In the genomic region with DNA sequence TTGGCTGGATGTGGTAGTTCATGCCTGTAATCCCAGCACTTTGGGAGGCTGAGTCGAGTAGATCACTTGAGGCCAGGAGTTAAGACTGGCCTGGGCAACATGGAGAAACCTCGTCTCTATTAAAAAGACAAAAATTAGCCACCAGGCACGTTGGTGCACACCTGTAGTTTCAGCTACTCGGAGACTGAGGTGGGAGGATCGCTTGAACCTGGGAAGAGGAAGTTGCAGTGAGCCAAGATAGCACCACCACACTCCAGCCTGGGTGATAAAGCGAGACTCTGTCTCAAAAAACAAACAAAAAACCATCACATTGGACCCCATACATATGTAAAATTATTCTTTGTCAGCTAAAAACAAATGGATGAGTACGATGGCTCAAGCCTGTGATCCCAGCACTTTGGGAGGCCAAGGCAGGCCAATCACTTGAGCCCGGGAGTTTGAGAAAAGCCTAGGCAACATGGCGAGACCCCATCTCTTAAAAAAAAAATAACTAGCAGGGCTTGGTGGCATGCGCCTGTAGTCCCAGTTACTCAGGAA, we compare ENCODE assay signal across 1 cellular context.
TF ChIP-seq lines count a peak whose summit lies in the region.

No MANE protein-coding gene starts in this region.

TF ChIP-seq in K562, 482 proteins besides CTCF, POLR2A, EP300 and RAD21 (continued from another document and continues in another):
- TF ChIP-seq, protein P1, sequence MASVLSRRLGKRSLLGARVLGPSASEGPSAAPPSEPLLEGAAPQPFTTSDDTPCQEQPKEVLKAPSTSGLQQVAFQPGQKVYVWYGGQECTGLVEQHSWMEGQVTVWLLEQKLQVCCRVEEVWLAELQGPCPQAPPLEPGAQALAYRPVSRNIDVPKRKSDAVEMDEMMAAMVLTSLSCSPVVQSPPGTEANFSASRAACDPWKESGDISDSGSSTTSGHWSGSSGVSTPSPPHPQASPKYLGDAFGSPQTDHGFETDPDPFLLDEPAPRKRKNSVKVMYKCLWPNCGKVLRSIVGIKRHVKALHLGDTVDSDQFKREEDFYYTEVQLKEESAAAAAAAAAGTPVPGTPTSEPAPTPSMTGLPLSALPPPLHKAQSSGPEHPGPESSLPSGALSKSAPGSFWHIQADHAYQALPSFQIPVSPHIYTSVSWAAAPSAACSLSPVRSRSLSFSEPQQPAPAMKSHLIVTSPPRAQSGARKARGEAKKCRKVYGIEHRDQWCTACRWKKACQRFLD (CRISPR knock-in tag; IDR thresholded peaks at IDR 0.05) = no peak
- TF ChIP-seq, protein P2, sequence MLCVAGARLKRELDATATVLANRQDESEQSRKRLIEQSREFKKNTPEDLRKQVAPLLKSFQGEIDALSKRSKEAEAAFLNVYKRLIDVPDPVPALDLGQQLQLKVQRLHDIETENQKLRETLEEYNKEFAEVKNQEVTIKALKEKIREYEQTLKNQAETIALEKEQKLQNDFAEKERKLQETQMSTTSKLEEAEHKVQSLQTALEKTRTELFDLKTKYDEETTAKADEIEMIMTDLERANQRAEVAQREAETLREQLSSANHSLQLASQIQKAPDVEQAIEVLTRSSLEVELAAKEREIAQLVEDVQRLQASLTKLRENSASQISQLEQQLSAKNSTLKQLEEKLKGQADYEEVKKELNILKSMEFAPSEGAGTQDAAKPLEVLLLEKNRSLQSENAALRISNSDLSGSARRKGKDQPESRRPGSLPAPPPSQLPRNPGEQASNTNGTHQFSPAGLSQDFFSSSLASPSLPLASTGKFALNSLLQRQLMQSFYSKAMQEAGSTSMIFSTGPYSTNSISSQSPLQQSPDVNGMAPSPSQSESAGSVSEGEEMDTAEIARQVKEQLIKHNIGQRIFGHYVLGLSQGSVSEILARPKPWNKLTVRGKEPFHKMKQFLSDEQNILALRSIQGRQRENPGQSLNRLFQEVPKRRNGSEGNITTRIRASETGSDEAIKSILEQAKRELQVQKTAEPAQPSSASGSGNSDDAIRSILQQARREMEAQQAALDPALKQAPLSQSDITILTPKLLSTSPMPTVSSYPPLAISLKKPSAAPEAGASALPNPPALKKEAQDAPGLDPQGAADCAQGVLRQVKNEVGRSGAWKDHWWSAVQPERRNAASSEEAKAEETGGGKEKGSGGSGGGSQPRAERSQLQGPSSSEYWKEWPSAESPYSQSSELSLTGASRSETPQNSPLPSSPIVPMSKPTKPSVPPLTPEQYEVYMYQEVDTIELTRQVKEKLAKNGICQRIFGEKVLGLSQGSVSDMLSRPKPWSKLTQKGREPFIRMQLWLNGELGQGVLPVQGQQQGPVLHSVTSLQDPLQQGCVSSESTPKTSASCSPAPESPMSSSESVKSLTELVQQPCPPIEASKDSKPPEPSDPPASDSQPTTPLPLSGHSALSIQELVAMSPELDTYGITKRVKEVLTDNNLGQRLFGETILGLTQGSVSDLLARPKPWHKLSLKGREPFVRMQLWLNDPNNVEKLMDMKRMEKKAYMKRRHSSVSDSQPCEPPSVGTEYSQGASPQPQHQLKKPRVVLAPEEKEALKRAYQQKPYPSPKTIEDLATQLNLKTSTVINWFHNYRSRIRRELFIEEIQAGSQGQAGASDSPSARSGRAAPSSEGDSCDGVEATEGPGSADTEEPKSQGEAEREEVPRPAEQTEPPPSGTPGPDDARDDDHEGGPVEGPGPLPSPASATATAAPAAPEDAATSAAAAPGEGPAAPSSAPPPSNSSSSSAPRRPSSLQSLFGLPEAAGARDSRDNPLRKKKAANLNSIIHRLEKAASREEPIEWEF (CRISPR knock-in tag; IDR thresholded peaks at IDR 0.05) = no peak
- 0 out of 2 replicates have a peak, but pooled peaks have one; percentile 47 for TF ChIP-seq DPF2 (IDR thresholded peaks at IDR 0.05)
- TF ChIP-seq, protein P3, sequence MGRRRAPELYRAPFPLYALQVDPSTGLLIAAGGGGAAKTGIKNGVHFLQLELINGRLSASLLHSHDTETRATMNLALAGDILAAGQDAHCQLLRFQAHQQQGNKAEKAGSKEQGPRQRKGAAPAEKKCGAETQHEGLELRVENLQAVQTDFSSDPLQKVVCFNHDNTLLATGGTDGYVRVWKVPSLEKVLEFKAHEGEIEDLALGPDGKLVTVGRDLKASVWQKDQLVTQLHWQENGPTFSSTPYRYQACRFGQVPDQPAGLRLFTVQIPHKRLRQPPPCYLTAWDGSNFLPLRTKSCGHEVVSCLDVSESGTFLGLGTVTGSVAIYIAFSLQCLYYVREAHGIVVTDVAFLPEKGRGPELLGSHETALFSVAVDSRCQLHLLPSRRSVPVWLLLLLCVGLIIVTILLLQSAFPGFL (CRISPR knock-in tag; IDR thresholded peaks at IDR 0.05) = no peak
- TF ChIP-seq SMAD1 (IDR thresholded peaks at IDR 0.05; ENCODE audit: low read depth, low read length, partially characterized antibody) = no peak
- TF ChIP-seq, protein P4, sequence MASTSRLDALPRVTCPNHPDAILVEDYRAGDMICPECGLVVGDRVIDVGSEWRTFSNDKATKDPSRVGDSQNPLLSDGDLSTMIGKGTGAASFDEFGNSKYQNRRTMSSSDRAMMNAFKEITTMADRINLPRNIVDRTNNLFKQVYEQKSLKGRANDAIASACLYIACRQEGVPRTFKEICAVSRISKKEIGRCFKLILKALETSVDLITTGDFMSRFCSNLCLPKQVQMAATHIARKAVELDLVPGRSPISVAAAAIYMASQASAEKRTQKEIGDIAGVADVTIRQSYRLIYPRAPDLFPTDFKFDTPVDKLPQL (IDR thresholded peaks at IDR 0.05; ENCODE audit: extremely low read depth, insufficient read length) = no peak
- TF ChIP-seq, protein P5, sequence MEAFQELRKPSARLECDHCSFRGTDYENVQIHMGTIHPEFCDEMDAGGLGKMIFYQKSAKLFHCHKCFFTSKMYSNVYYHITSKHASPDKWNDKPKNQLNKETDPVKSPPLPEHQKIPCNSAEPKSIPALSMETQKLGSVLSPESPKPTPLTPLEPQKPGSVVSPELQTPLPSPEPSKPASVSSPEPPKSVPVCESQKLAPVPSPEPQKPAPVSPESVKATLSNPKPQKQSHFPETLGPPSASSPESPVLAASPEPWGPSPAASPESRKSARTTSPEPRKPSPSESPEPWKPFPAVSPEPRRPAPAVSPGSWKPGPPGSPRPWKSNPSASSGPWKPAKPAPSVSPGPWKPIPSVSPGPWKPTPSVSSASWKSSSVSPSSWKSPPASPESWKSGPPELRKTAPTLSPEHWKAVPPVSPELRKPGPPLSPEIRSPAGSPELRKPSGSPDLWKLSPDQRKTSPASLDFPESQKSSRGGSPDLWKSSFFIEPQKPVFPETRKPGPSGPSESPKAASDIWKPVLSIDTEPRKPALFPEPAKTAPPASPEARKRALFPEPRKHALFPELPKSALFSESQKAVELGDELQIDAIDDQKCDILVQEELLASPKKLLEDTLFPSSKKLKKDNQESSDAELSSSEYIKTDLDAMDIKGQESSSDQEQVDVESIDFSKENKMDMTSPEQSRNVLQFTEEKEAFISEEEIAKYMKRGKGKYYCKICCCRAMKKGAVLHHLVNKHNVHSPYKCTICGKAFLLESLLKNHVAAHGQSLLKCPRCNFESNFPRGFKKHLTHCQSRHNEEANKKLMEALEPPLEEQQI (IDR thresholded peaks at IDR 0.05) = no peak
- peak; percentile 87 for TF ChIP-seq ZNF316 (IDR thresholded peaks at IDR 0.05)
- no peak for TF ChIP-seq RFX1 (IDR thresholded peaks at IDR 0.05)
- peak; percentile 24; the same call in 1 of the 2 replicates for TF ChIP-seq KLF16 (IDR thresholded peaks at IDR 0.05)
- TF ChIP-seq, protein P6, sequence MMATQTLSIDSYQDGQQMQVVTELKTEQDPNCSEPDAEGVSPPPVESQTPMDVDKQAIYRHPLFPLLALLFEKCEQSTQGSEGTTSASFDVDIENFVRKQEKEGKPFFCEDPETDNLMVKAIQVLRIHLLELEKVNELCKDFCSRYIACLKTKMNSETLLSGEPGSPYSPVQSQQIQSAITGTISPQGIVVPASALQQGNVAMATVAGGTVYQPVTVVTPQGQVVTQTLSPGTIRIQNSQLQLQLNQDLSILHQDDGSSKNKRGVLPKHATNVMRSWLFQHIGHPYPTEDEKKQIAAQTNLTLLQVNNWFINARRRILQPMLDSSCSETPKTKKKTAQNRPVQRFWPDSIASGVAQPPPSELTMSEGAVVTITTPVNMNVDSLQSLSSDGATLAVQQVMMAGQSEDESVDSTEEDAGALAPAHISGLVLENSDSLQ (IDR thresholded peaks at IDR 0.05) = no peak
- no peak for TF ChIP-seq SMARCA5 (IDR thresholded peaks at IDR 0.05)
- TF ChIP-seq, protein P7, sequence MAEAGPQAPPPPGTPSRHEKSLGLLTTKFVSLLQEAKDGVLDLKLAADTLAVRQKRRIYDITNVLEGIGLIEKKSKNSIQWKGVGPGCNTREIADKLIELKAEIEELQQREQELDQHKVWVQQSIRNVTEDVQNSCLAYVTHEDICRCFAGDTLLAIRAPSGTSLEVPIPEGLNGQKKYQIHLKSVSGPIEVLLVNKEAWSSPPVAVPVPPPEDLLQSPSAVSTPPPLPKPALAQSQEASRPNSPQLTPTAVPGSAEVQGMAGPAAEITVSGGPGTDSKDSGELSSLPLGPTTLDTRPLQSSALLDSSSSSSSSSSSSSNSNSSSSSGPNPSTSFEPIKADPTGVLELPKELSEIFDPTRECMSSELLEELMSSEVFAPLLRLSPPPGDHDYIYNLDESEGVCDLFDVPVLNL (CRISPR knock-in tag; IDR thresholded peaks at IDR 0.05; ENCODE audit: low read depth) = no peak
- no peak for TF ChIP-seq CHD1 (IDR thresholded peaks at IDR 0.05; ENCODE audit: low read length)
- no peak for TF ChIP-seq ZNF175 (CRISPR knock-in tag; IDR thresholded peaks at IDR 0.05; ENCODE audit: low read depth)
- peak; percentile 21; the same call in 1 of the 2 replicates for TF ChIP-seq MAFF (IDR thresholded peaks at IDR 0.05; ENCODE audit: low read length)
- TF ChIP-seq ZNF561 (CRISPR knock-in tag; conservative IDR thresholded peaks at IDR 0.05) = no peak
- TF ChIP-seq PTRF (tag; IDR thresholded peaks at IDR 0.05) = no peak
- no peak for TF ChIP-seq BRD4 (IDR thresholded peaks at IDR 0.05)
- no peak for TF ChIP-seq SIN3A (IDR thresholded peaks at IDR 0.05; ENCODE audit: borderline replicate concordance in 2 of 2, control insufficient read depth in 1 of 2, low read depth in 2 of 2, low read length in 2 of 2)
- no peak for TF ChIP-seq SMAD3 (CRISPR knock-in tag; conservative IDR thresholded peaks at IDR 0.05)
- TF ChIP-seq MAFG (tag; conservative IDR thresholded peaks at IDR 0.05) = peak; percentile 38; the same call in 1 of the 2 replicates
- peak; percentile 56 for TF ChIP-seq ARID1B (IDR thresholded peaks at IDR 0.05)
- TF ChIP-seq MYNN (IDR thresholded peaks at IDR 0.05) = no peak
- TF ChIP-seq MYNN (CRISPR knock-in tag; IDR thresholded peaks at IDR 0.05) = no peak
- TF ChIP-seq, protein P8, sequence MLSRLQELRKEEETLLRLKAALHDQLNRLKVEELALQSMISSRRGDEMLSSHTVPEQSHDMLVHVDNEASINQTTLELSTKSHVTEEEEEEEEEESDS (CRISPR knock-in tag; IDR thresholded peaks at IDR 0.05) = no peak
- no peak for TF ChIP-seq NEUROD1 (IDR thresholded peaks at IDR 0.05; ENCODE audit: borderline replicate concordance, low read depth, low read length, partially characterized antibody)
- TF ChIP-seq FOXA3 (CRISPR knock-in tag; conservative IDR thresholded peaks at IDR 0.05 in 1 of 2, IDR thresholded peaks at IDR 0.05 in 1 of 2) = no peak
- TF ChIP-seq ERF (CRISPR knock-in tag; IDR thresholded peaks at IDR 0.05) = no peak
- peak; percentile 38; the same call in 1 of the 2 replicates for TF ChIP-seq CTBP1 (IDR thresholded peaks at IDR 0.05; ENCODE audit: borderline replicate concordance)
- TF ChIP-seq EGR1 (conservative IDR thresholded peaks at IDR 0.05) = no peak
- no peak for TF ChIP-seq NRF1 (conservative IDR thresholded peaks at IDR 0.05 in 1 of 2, IDR thresholded peaks at IDR 0.05 in 1 of 2)
- TF ChIP-seq ZNF174 (CRISPR knock-in tag; IDR thresholded peaks at IDR 0.05) = no peak
- TF ChIP-seq, protein P9, sequence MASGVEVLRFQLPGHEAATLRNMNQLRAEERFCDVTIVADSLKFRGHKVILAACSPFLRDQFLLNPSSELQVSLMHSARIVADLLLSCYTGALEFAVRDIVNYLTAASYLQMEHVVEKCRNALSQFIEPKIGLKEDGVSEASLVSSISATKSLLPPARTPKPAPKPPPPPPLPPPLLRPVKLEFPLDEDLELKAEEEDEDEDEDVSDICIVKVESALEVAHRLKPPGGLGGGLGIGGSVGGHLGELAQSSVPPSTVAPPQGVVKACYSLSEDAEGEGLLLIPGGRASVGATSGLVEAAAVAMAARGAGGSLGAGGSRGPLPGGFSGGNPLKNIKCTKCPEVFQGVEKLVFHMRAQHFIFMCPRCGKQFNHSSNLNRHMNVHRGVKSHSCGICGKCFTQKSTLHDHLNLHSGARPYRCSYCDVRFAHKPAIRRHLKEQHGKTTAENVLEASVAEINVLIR (CRISPR knock-in tag; IDR thresholded peaks at IDR 0.05) = no peak
- TF ChIP-seq, protein P10, sequence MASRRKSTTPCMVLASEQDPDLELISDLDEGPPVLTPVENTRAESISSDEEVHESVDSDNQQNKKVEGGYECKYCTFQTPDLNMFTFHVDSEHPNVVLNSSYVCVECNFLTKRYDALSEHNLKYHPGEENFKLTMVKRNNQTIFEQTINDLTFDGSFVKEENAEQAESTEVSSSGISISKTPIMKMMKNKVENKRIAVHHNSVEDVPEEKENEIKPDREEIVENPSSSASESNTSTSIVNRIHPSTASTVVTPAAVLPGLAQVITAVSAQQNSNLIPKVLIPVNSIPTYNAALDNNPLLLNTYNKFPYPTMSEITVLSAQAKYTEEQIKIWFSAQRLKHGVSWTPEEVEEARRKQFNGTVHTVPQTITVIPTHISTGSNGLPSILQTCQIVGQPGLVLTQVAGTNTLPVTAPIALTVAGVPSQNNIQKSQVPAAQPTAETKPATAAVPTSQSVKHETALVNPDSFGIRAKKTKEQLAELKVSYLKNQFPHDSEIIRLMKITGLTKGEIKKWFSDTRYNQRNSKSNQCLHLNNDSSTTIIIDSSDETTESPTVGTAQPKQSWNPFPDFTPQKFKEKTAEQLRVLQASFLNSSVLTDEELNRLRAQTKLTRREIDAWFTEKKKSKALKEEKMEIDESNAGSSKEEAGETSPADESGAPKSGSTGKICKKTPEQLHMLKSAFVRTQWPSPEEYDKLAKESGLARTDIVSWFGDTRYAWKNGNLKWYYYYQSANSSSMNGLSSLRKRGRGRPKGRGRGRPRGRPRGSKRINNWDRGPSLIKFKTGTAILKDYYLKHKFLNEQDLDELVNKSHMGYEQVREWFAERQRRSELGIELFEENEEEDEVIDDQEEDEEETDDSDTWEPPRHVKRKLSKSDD (conservative IDR thresholded peaks at IDR 0.05; ENCODE audit: low read length) = no peak
- no peak for TF ChIP-seq POLR3G (IDR thresholded peaks at IDR 0.05; ENCODE audit: extremely low read depth, insufficient read length, insufficient replicate concordance)
- TF ChIP-seq, protein P11, sequence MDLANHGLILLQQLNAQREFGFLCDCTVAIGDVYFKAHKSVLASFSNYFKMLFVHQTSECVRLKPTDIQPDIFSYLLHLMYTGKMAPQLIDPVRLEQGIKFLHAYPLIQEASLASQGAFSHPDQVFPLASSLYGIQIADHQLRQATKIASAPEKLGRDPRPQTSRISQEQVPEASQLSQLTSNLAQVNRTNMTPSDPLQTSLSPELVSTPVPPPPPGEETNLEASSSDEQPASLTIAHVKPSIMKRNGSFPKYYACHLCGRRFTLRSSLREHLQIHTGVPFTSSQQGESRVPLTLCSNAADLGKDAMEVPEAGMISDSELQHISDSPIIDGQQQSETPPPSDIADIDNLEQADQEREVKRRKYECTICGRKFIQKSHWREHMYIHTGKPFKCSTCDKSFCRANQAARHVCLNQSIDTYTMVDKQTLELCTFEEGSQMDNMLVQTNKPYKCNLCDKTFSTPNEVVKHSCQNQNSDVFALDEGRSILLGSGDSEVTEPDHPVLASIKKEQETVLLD (IDR thresholded peaks at IDR 0.05) = no peak
- peak; percentile 7; the same call in 1 of the 2 replicates for TF ChIP-seq MAFK (IDR thresholded peaks at IDR 0.05; ENCODE audit: low read length)
- TF ChIP-seq PURB (CRISPR knock-in tag; IDR thresholded peaks at IDR 0.05; ENCODE audit: low read depth) = no peak
- TF ChIP-seq ZNF644 (tag; IDR thresholded peaks at IDR 0.05; ENCODE audit: low read depth) = no peak
- TF ChIP-seq HCFC1 (IDR thresholded peaks at IDR 0.05; ENCODE audit: low read depth, low read length) = no peak
- no peak for TF ChIP-seq SAFB (IDR thresholded peaks at IDR 0.05; ENCODE audit: borderline replicate concordance, low read depth, low read length)
- peak; percentile 31; the same call in 1 of the 2 replicates for TF ChIP-seq SPI1 (IDR thresholded peaks at IDR 0.05; ENCODE audit: borderline replicate concordance, low read depth, low read length)
